In genomic region chr2:173151671-173152398, GRCh38 we compare ENCODE assay signal across 10 cellular contexts.
DNase-seq lines count a peak whose midpoint lies in the region; ATAC-seq and TF ChIP-seq lines count a peak whose summit lies in the region.
"Had no signal": no experiment of that assay in that cellular context is flagged by ENCODE, and none has a peak within 500 bp of the region (broad histone marks: within the 10 kb centered on the region; RNA-seq: fewer than 3 reads in every experiment).

No MANE protein-coding gene starts in this region.

- no peak for DNase-seq in CD14-positive monocyte (ENCODE audit: low spot score)
- DNase-seq in LHCN-M2 (ENCODE audit: low read depth): peak; percentile 53
- DNase-seq in epithelial cell of esophagus (ENCODE audit: low read depth): peak; percentile 95
- no peak for DNase-seq in NCI-H345 treated with DMSO at 0.1 percent for 48 hours (lab: John Stamatoyannopoulos, UW; ENCODE audit: unreplicated experiment)
- no peak for DNase-seq in KBM-7
- DNase-seq in superior temporal gyrus (ENCODE audit: extremely low spot score): no peak
- no peak for DNase-seq in NCI-H1092 (lab: John Stamatoyannopoulos, UW)
- DNase-seq: stimulated activated naive B cell treated with anti-CD40 and anti-IgM and Interleukin-4, amounts not matched to agents 10 μg/mL and 1 μg/mL and 100 μg/mL, for 72 hours had no signal

- in situ Hi-C loops in KBM-7 (cut with MboI; ENCODE audit: low pct_unique_long_range_greater_than_20kb, low sequenced_read_pairs): no loop called here

- peaks cover 0 to 8% (median 0%) of the 10 kb centered on the region in 7 donors for H3K9me3 Mint-ChIP-seq in CD14-positive monocyte
- H3K9me3 Mint-ChIP-seq: stimulated activated naive B cell treated with anti-CD40 and anti-IgM and Interleukin-4, amounts not matched to agents 10 μg/mL and 1 μg/mL and 100 μg/mL, for 72 hours had no signal

- peaks cover 12 to 13% of the 10 kb centered on the region in 2 donors for H3K36me3 Mint-ChIP-seq in CD14-positive monocyte
- H3K36me3 Mint-ChIP-seq: activated naive CD8-positive, alpha-beta T cell had no signal

- H3K27ac Mint-ChIP-seq in CD14-positive monocyte: peak overlapping the region in 6 of 7 donors; percentile 3 to 64 (median 36)
- H3K27ac Mint-ChIP-seq: activated naive CD8-positive, alpha-beta T cell; stimulated activated naive B cell treated with anti-CD40 and anti-IgM and Interleukin-4, amounts not matched to agents 10 μg/mL and 1 μg/mL and 100 μg/mL, for 72 hours had no signal

- no peak overlapping the region for H3K4me3 Mint-ChIP-seq in CD14-positive monocyte
- H3K4me3 Mint-ChIP-seq: activated naive CD8-positive, alpha-beta T cell; stimulated activated naive B cell treated with anti-CD40 and anti-IgM and Interleukin-4, amounts not matched to agents 10 μg/mL and 1 μg/mL and 100 μg/mL, for 72 hours had no signal

- no peaks in the 10 kb centered on the region for H3K27me3 Mint-ChIP-seq in CD14-positive monocyte (ENCODE audit: low read depth in 3 of 3)
- H3K27me3 Mint-ChIP-seq: stimulated activated naive B cell treated with anti-CD40 and anti-IgM and Interleukin-4, amounts not matched to agents 10 μg/mL and 1 μg/mL and 100 μg/mL, for 72 hours had no signal

- H3K4me1 Mint-ChIP-seq in CD14-positive monocyte: peaks cover 27% of the 10 kb centered on the region

- no peak overlapping the region for H3K4me3 ChIP-seq in epithelial cell of esophagus (ENCODE audit: low read length)

- no peak for TF ChIP-seq CTCF in CD14-positive monocyte (IDR thresholded peaks at IDR 0.05)
- no peak for TF ChIP-seq CTCF in epithelial cell of esophagus (IDR thresholded peaks at IDR 0.05; ENCODE audit: insufficient read depth, low read depth, low read length, missing control alignments)

- intact Hi-C loops in CD14-positive monocyte (cut with micrococcal nuclease): no loop called here

- peak; percentile 50 for ATAC-seq in GM21381 (IDR thresholded peaks at IDR 0.05; ENCODE audit: unreplicated experiment)

Comparison
In these comparisons a context has a peak if more than half of its experiments do, and no peak if none do; other contexts are left out.
1. DNase-seq: peak in LHCN-M2 (single experiment) and epithelial cell of esophagus (single experiment); none in CD14-positive monocyte (single experiment), NCI-H345 treated with DMSO at 0.1 percent for 48 hours (single experiment), KBM-7 (single experiment), superior temporal gyrus (single experiment) and NCI-H1092 (single experiment).